ENCODE assay signal across 8 cellular contexts in genomic region chr5:170216262-170216864, GRCh38. TPM values are rescaled to one million over a fixed set of nuclear protein-coding genes. Genes with fewer than 3 reads are reported as not detected.
A peak's percentile ranks its signal among the peaks of the same experiment; 100 is the strongest.
DNase-seq lines count a peak whose midpoint lies in the region; ATAC-seq and TF ChIP-seq lines count a peak whose summit lies in the region.

No MANE protein-coding gene starts in this region.

- peaks cover 2% of the 10 kb centered on the region for H3K27me3 Mint-ChIP-seq in activated CD4-positive, alpha-beta T cell treated with anti-CD3 and anti-CD28 coated beads for 36 hours

- no peak overlapping the region for H3K27ac Mint-ChIP-seq in activated CD4-positive, alpha-beta T cell treated with anti-CD3 and anti-CD28 coated beads for 36 hours

- no peak for ATAC-seq in activated CD4-positive, alpha-beta T cell treated with anti-CD3 and anti-CD28 coated beads for 36 hours
- ATAC-seq in GM21723 (IDR thresholded peaks at IDR 0.05; ENCODE audit: unreplicated experiment) (no peak), GM19397 (IDR thresholded peaks at IDR 0.05; ENCODE audit: unreplicated experiment) (no peak)

- peak; percentile 91 for TF ChIP-seq CTCF in C4-2B (conservative IDR thresholded peaks at IDR 0.05)
- peak; percentile 46 to 53 for TF ChIP-seq CTCF in fibroblast of lung (conservative IDR thresholded peaks at IDR 0.05 in 1 of 2, IDR thresholded peaks at IDR 0.05 in 1 of 2; ENCODE audit: low read depth in 1 of 2, low read length in 2 of 2)
- TF ChIP-seq CTCF in smooth muscle cell (IDR thresholded peaks at IDR 0.05; ENCODE audit: borderline replicate concordance, insufficient read depth, poor library complexity, severe bottlenecking) = peak; percentile 69

- H3K4me2 ChIP-seq in fibroblast of lung (ENCODE audit: extremely low read depth, insufficient read depth, low read length) = no peak overlapping the region
- H3K4me2 ChIP-seq in smooth muscle cell = no peak overlapping the region

- peaks cover 2% of the 10 kb centered on the region for H3K4me1 ChIP-seq in fibroblast of lung (ENCODE audit: control insufficient read depth, extremely low read depth, insufficient read depth, low read length)
- H3K4me1 ChIP-seq in smooth muscle cell (ENCODE audit: low read depth) = peaks cover 15% of the 10 kb centered on the region

- H3K9ac ChIP-seq in fibroblast of lung (ENCODE audit: insufficient read depth, low read length) = no peak overlapping the region
- no peak overlapping the region for H3K9ac ChIP-seq in smooth muscle cell (ENCODE audit: low read depth)

- intact Hi-C loops in activated CD4-positive, alpha-beta T cell treated with anti-CD3 and anti-CD28 coated beads for 36 hours (cut with DNase I, micrococcal nuclease) = loop anchor here (1.0 to 2.0 kb wide), 2 partner anchors 116 kb away; no protein-coding TSS in a partner anchor

- CTCF ChIA-PET in activated CD4-positive, alpha-beta T cell treated with anti-CD3 and anti-CD28 coated beads for 36 hours (lab: Charles Lee) = interaction anchor here (0.6 to 2.4 kb wide), 5 partner anchors 66 to 231 kb away, joined by 3 to 14 read pairs (median 3); no protein-coding TSS in a partner anchor

- no peaks in the 10 kb centered on the region for H3K4me1 Mint-ChIP-seq in activated CD4-positive, alpha-beta T cell treated with anti-CD3 and anti-CD28 coated beads for 36 hours

- no peaks in the 10 kb centered on the region for H3K27me3 ChIP-seq in fibroblast of lung (ENCODE audit: control insufficient read depth, insufficient read depth, low read length)
- peaks cover 6% of the 10 kb centered on the region for H3K27me3 ChIP-seq in smooth muscle cell (ENCODE audit: low read depth)

- H3K4me3 ChIP-seq in fibroblast of lung (replicated peaks in 1 of 4; ENCODE audit: control extremely low read depth in 1 of 4, insufficient read depth in 1 of 4, low read depth in 3 of 4, low read length in 4 of 4) (no peak overlapping the region), smooth muscle cell (no peak overlapping the region)

- no peaks in the 10 kb centered on the region for H3F3A ChIP-seq in smooth muscle cell (ENCODE audit: low read depth)

- no peaks in the 10 kb centered on the region for H3K9me3 ChIP-seq in fibroblast of lung (ENCODE audit: control insufficient read depth, insufficient read depth, low read depth, low read length)
- H3K9me3 ChIP-seq in smooth muscle cell (replicated peaks; ENCODE audit: low read depth) = no peaks in the 10 kb centered on the region

- no peaks in the 10 kb centered on the region for H3K9me3 Mint-ChIP-seq in activated CD4-positive, alpha-beta T cell treated with anti-CD3 and anti-CD28 coated beads for 36 hours (ENCODE audit: low read depth)

- H4K20me1 ChIP-seq in fibroblast of lung (ENCODE audit: control insufficient read depth, extremely low read depth, insufficient read depth, low read length) (no peaks in the 10 kb centered on the region), smooth muscle cell (ENCODE audit: low read depth) (no peaks in the 10 kb centered on the region)

- DNase-seq in RPMI7951 (ENCODE audit: low read depth) (peak; percentile 57), fibroblast of lung (ENCODE audit: low read depth in 2 of 2) (peak; percentile 52 to 57), smooth muscle cell (lab: John Stamatoyannopoulos, UW; ENCODE audit: unreplicated experiment) (no peak)
- no peak for DNase-seq in activated CD4-positive, alpha-beta T cell treated with anti-CD3 and anti-CD28 coated beads for 36 hours

- no peak overlapping the region for H3K4me3 Mint-ChIP-seq in activated CD4-positive, alpha-beta T cell treated with anti-CD3 and anti-CD28 coated beads for 36 hours

- TF ChIP-seq EP300 in Ishikawa (IDR thresholded peaks at IDR 0.05; ENCODE audit: borderline replicate concordance) = no peak

- H2AFZ ChIP-seq in fibroblast of lung (ENCODE audit: low read length) = no peak overlapping the region
- no peak overlapping the region for H2AFZ ChIP-seq in smooth muscle cell (ENCODE audit: low read depth)

- POLR2A ChIA-PET in activated CD4-positive, alpha-beta T cell treated with anti-CD3 and anti-CD28 coated beads for 36 hours (lab: Charles Lee) = no interaction called here

- no peaks in the 10 kb centered on the region for H3K36me3 Mint-ChIP-seq in activated CD4-positive, alpha-beta T cell treated with anti-CD3 and anti-CD28 coated beads for 36 hours (ENCODE audit: low read depth)

- H3K27ac ChIP-seq in C4-2B = no peak overlapping the region
- H3K27ac ChIP-seq in fibroblast of lung (ENCODE audit: insufficient read depth, low read length) = no peak overlapping the region
- no peak overlapping the region for H3K27ac ChIP-seq in smooth muscle cell (ENCODE audit: low read depth)

- peak; percentile 88 for TF ChIP-seq RAD21 in Ishikawa (IDR thresholded peaks at IDR 0.05; ENCODE audit: low read depth)

- H3K36me3 ChIP-seq in fibroblast of lung (ENCODE audit: control insufficient read depth, insufficient read depth, low read length) = no peaks in the 10 kb centered on the region
- H3K36me3 ChIP-seq in smooth muscle cell (ENCODE audit: low read depth) = no peaks in the 10 kb centered on the region

- H3K79me2 ChIP-seq in fibroblast of lung (ENCODE audit: control insufficient read depth, insufficient read depth, low read length) (no peaks in the 10 kb centered on the region), smooth muscle cell (ENCODE audit: low read depth) (no peaks in the 10 kb centered on the region)

TF ChIP-seq in Ishikawa, 13 proteins besides CTCF, POLR2A, EP300 and RAD21:
- TF ChIP-seq REST (IDR thresholded peaks at IDR 0.05; ENCODE audit: low read depth) (no peak), TAF1 (IDR thresholded peaks at IDR 0.05; ENCODE audit: low read depth) (no peak)
TF ChIP-seq in Ishikawa: peak in this region for 0.

RNA-seq across cellular contexts. Expression of gene C5orf58, which starts 16.4 kb away (rescaled TPM):
- 0.68 TPM in 1 of 2 replicates, not detected in the other for total RNA-seq in RPMI7951 (2014; rRNA removed; shearing (Covaris generic))
- total RNA-seq in fibroblast of lung = not detected in 2 replicates
- polyA plus RNA-seq in fibroblast of lung = not detected in 2 replicates
- polyA plus RNA-seq in fibroblast of lung (2012) = not detected in 2 replicates
- not detected in 2 replicates for polyA minus RNA-seq in fibroblast of lung (ENCODE audit: low replicate concordance)
- not detected in 2 replicates for total RNA-seq in smooth muscle cell
- not detected in 2 replicates for polyA plus RNA-seq in smooth muscle cell
- total RNA-seq in activated CD4-positive, alpha-beta T cell treated with anti-CD3 and anti-CD28 coated beads for 36 hours = not detected

Comparison
In these comparisons a context has a peak if more than half of its experiments do, and no peak if none do; other contexts are left out.
1. DNase-seq: peak in RPMI7951 (single experiment) and fibroblast of lung (2 of 2); none in smooth muscle cell (single experiment) and activated CD4-positive, alpha-beta T cell treated with anti-CD3 and anti-CD28 coated beads for 36 hours (single experiment).
2. Peak in every context shown above with its lines, with median percentiles within 50 percentile points of each other: CTCF ChIP-seq.